ENCODE assay signal across 9 cellular contexts in genomic region chr17:29722411-29723198, GRCh38.
DNase-seq lines count a peak whose midpoint lies in the region; ATAC-seq and TF ChIP-seq lines count a peak whose summit lies in the region.
"Had no signal": no experiment of that assay in that cellular context is flagged by ENCODE, and none has a peak within 500 bp of the region (broad histone marks: within the 10 kb centered on the region; RNA-seq: fewer than 3 reads in every experiment).

No MANE protein-coding gene starts in this region.

- H3K4me3 ChIP-seq in DND-41 (ENCODE audit: low read depth in 1 of 2, low read length in 2 of 2), result peak overlapping the region in 1 of 2 experiments; percentile 39; a peak in 2 of 4 replicates
- H3K4me3 ChIP-seq: SJCRH30 had no signal

- no peaks in the 10 kb centered on the region for H3K9me3 ChIP-seq in DND-41 (ENCODE audit: insufficient read depth, low read length, severe bottlenecking)
- H3K9me3 ChIP-seq: SJCRH30 had no signal

- peaks cover 24% of the 10 kb centered on the region for H3K79me2 ChIP-seq in DND-41 (ENCODE audit: insufficient read depth, low read length)

- peak overlapping the region; percentile 25 for H3K9ac ChIP-seq in DND-41 (ENCODE audit: low read depth, low read length)

- H3K27me3 Mint-ChIP-seq in WTC11 (ENCODE audit: low read depth), result no peaks in the 10 kb centered on the region

- CTCF ChIA-PET in WTC11 (lab: Charles Lee), result interaction anchor here (0.9 to 1.0 kb wide), 3 partner anchors 40 to 208 kb away, joined by 3 to 5 read pairs (median 4); no protein-coding TSS in a partner anchor

- H3K4me2 ChIP-seq in DND-41 (ENCODE audit: insufficient read depth, low read length), result peak overlapping the region; percentile 59

- no peaks in the 10 kb centered on the region for H3K27me3 ChIP-seq in DND-41 (ENCODE audit: insufficient read depth, low read length, poor library complexity)
- H3K27me3 ChIP-seq: SJCRH30 had no signal

- no peaks in the 10 kb centered on the region; the same call in 1 of the 2 replicates for H4K20me1 ChIP-seq in DND-41 (ENCODE audit: insufficient read depth, low read length)

- H3K4me1 ChIP-seq in DND-41 (ENCODE audit: insufficient read depth, low read length), result peaks cover 49% of the 10 kb centered on the region

- H3K4me3 Mint-ChIP-seq in WTC11, result no peak overlapping the region

- H3K27ac Mint-ChIP-seq in WTC11, result peak overlapping the region; percentile 35; the same call in 1 of the 2 replicates

- TF ChIP-seq CTCF in DND-41 (IDR thresholded peaks at IDR 0.05; ENCODE audit: borderline replicate concordance, extremely low read depth, low read length, poor library complexity, severe bottlenecking) (no peak), WTC11 (IDR thresholded peaks at IDR 0.05) (no peak)

- H2AFZ ChIP-seq in DND-41 (ENCODE audit: low read depth, low read length), result peak overlapping the region; percentile 32; the same call in 1 of the 2 replicates

- H3K9me3 Mint-ChIP-seq in WTC11, result no peaks in the 10 kb centered on the region

- ATAC-seq in DND-41 (ENCODE audit: insufficient read depth, low read depth), result peak; percentile 78
- ATAC-seq in GM19463 (IDR thresholded peaks at IDR 0.05; ENCODE audit: unreplicated experiment), result peak; percentile 50
- peak; percentile 43 for ATAC-seq in HG03558 (IDR thresholded peaks at IDR 0.05; ENCODE audit: extremely low read depth, unreplicated experiment)
- ATAC-seq in WTC11, result no peak

- H3K36me3 Mint-ChIP-seq in WTC11, result peaks cover 1% of the 10 kb centered on the region; the same call in 1 of the 2 replicates

- 0 out of 2 replicates have a peak, but pooled peaks cover under 1% of the 10 kb centered on the region for H3K36me3 ChIP-seq in DND-41 (ENCODE audit: insufficient read depth, low read length)
- H3K36me3 ChIP-seq: SJCRH30 had no signal

- DNase-seq in DND-41 (peak; percentile 60), WTC11 (ENCODE audit: low spot score) (no peak), fibroblast of gingiva (ENCODE audit: low read depth) (peak; percentile 95), pons (ENCODE audit: low spot score) (peak; percentile 77), NCI-H2227 treated with DMSO at 0.1 percent for 48 hours (lab: John Stamatoyannopoulos, UW) (no peak), RKO (ENCODE audit: low spot score) (no peak)

- H3K4me1 Mint-ChIP-seq in WTC11, result peaks cover 50% of the 10 kb centered on the region

- peak overlapping the region; percentile 76 for H3K27ac ChIP-seq in DND-41 (ENCODE audit: low read length)
- H3K27ac ChIP-seq: SJCRH30 had no signal

- POLR2A ChIA-PET in WTC11 (lab: Charles Lee), result no interaction called here

TF ChIP-seq in WTC11, 78 proteins besides CTCF, POLR2A, EP300 and RAD21:
- TF ChIP-seq ZNF512 (CRISPR knock-in tag; IDR thresholded peaks at IDR 0.05; ENCODE audit: borderline replicate concordance) (no peak), CDX4 (CRISPR knock-in tag; IDR thresholded peaks at IDR 0.05; ENCODE audit: borderline replicate concordance) (no peak), NFYB (CRISPR knock-in tag; conservative IDR thresholded peaks at IDR 0.05; ENCODE audit: low read depth) (no peak), MAX (CRISPR knock-in tag; IDR thresholded peaks at IDR 0.05) (no peak), CREM (CRISPR knock-in tag; IDR thresholded peaks at IDR 0.05) (no peak), JAZF1 (CRISPR knock-in tag; IDR thresholded peaks at IDR 0.05) (no peak), ZNF425 (CRISPR knock-in tag; conservative IDR thresholded peaks at IDR 0.05) (no peak), SOX15 (CRISPR knock-in tag; IDR thresholded peaks at IDR 0.05) (no peak), MYBL2 (CRISPR knock-in tag; IDR thresholded peaks at IDR 0.05) (no peak), GABPB1 (CRISPR knock-in tag; IDR thresholded peaks at IDR 0.05) (no peak), ZNF232 (CRISPR knock-in tag; IDR thresholded peaks at IDR 0.05) (no peak), ZBTB43 (CRISPR knock-in tag; IDR thresholded peaks at IDR 0.05) (no peak), USF1 (CRISPR knock-in tag; IDR thresholded peaks at IDR 0.05) (no peak), ZNF263 (CRISPR knock-in tag; IDR thresholded peaks at IDR 0.05; ENCODE audit: low read depth) (no peak)

Comparison
In these comparisons a context has a peak if more than half of its experiments do, and no peak if none do; other contexts are left out.
1. DNase-seq: peak in DND-41 (single experiment), fibroblast of gingiva (single experiment) and pons (single experiment); none in WTC11 (single experiment), NCI-H2227 treated with DMSO at 0.1 percent for 48 hours (single experiment) and RKO (single experiment).